ENCODE assay signal across 1 cellular context in the genomic region with DNA sequence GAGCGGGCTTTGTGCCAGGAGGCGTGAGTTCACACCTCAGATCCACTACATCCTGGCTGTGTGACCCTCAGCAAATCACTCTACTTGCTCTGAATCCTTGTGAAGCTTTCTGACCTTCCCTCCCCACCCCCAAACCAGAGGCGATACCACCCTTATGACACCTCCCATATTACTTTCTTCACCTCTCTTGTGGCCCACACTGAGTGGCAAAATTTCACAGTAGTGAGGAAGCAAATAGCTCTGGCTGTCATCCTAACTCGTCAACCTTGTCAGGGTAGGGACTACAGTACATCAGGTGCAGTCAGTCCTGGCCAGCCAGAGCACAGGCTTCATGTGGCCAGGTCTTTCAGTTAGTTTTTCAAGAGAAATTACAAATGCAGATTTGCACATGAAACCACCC.
TF ChIP-seq lines count a peak whose summit lies in the region.

No MANE protein-coding gene starts in this region.

TF ChIP-seq in H1, 55 proteins besides CTCF, POLR2A, EP300 and RAD21:
- no peak for TF ChIP-seq JUN (IDR thresholded peaks at IDR 0.05; ENCODE audit: low read depth, low read length)
- TF ChIP-seq GTF2F1 (IDR thresholded peaks at IDR 0.05; ENCODE audit: borderline replicate concordance, low read depth, low read length) = no peak
- TF ChIP-seq KDM1A (IDR thresholded peaks at IDR 0.05; ENCODE audit: borderline replicate concordance, low read length) = no peak
- no peak for TF ChIP-seq ZNF274 (IDR thresholded peaks at IDR 0.05; ENCODE audit: borderline replicate concordance, extremely low read depth, low read length)
- no peak for TF ChIP-seq TAF1 (IDR thresholded peaks at IDR 0.05; ENCODE audit: low read depth, low read length)
- TF ChIP-seq TAF7 (optimal IDR thresholded peaks at IDR 0.05; ENCODE audit: borderline replicate concordance, low read depth, low read length) = no peak
- TF ChIP-seq PHF8 (conservative IDR thresholded peaks at IDR 0.05; ENCODE audit: low read depth, low read length) = no peak
- no peak for TF ChIP-seq RXRA (IDR thresholded peaks at IDR 0.05; ENCODE audit: insufficient read depth, low read depth, low read length)
TF ChIP-seq in H1: peak in this region for 0.
